13 cellular contexts compared by ENCODE assay signal in the genomic region with DNA sequence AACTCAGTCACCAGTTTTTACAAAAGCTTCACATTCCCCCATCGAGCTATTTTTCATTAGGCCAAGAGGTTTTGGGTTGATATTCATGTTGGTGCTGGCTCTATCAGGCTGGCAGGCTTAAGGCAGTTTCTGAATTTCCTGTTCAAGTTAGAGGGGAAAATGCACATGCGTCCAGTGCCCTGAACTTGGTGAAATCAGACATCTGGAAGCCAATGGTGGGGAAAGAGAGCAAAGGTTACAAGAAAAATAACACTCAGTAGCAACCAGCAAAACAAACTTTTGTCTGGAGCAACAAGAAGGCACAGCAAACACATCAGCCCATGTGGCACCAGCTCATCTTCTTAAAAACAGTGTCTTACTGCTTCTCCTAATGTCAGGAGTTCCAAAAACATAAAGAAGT.
A peak's percentile ranks its signal among the peaks of the same experiment; 100 is the strongest.
DNase-seq lines count a peak whose midpoint lies in the region; ATAC-seq and TF ChIP-seq lines count a peak whose summit lies in the region.
"Had no signal": no experiment of that assay in that cellular context is flagged by ENCODE, and none has a peak within 500 bp of the region (broad histone marks: within the 10 kb centered on the region; RNA-seq: fewer than 3 reads in every experiment).

No MANE protein-coding gene starts in this region.

- TF ChIP-seq CTCF in fibroblast of villous mesenchyme (IDR thresholded peaks at IDR 0.05; ENCODE audit: insufficient read depth, low read depth, low read length) (no peak), osteocyte (IDR thresholded peaks at IDR 0.05) (no peak)

- H3K36me3 Mint-ChIP-seq in osteocyte (ENCODE audit: unreplicated experiment) = no peaks in the 10 kb centered on the region
- H3K36me3 Mint-ChIP-seq: activated naive CD4-positive, alpha-beta T cell treated with anti-CD3 and anti-CD28 coated beads, Interleukin-2, amount 10 ng/mL, durations not matched to agents 7 days and 5 days; naive B cell; T-cell had no signal

- H3K4me1 Mint-ChIP-seq in osteocyte (ENCODE audit: unreplicated experiment) = peaks cover 84% of the 10 kb centered on the region
- H3K4me1 Mint-ChIP-seq: activated naive CD4-positive, alpha-beta T cell treated with anti-CD3 and anti-CD28 coated beads, Interleukin-2, amount 10 ng/mL, durations not matched to agents 7 days and 5 days; naive B cell; T-cell had no signal

- H3K9me3 Mint-ChIP-seq in osteocyte (ENCODE audit: unreplicated experiment) = peaks cover 9% of the 10 kb centered on the region
- H3K9me3 Mint-ChIP-seq: activated CD8-positive, alpha-beta T cell treated with anti-CD3 and anti-CD28 coated beads for 36 hours; activated naive CD4-positive, alpha-beta T cell treated with anti-CD3 and anti-CD28 coated beads, Interleukin-2, amount 10 ng/mL, durations not matched to agents 7 days and 5 days; T-cell had no signal

- H3K27ac Mint-ChIP-seq in osteocyte (ENCODE audit: unreplicated experiment) = peak overlapping the region; percentile 96
- H3K27ac Mint-ChIP-seq: activated CD8-positive, alpha-beta T cell treated with anti-CD3 and anti-CD28 coated beads for 36 hours; activated naive CD4-positive, alpha-beta T cell treated with anti-CD3 and anti-CD28 coated beads, Interleukin-2, amount 10 ng/mL, durations not matched to agents 7 days and 5 days; naive B cell; T-cell had no signal

- ATAC-seq in GM21526 (IDR thresholded peaks at IDR 0.05; ENCODE audit: low FRiP score, unreplicated experiment) (no peak), GM21737 (IDR thresholded peaks at IDR 0.05; ENCODE audit: unreplicated experiment) (no peak), GM21390 (IDR thresholded peaks at IDR 0.05; ENCODE audit: unreplicated experiment) (no peak)
- ATAC-seq: activated CD8-positive, alpha-beta T cell treated with anti-CD3 and anti-CD28 coated beads for 36 hours; T-cell had no signal

- DNase-seq in GM04503 (ENCODE audit: low read depth) (peak; percentile 66), amniotic epithelial cell (ENCODE audit: low read depth) (peak; percentile 58), fibroblast of villous mesenchyme (ENCODE audit: low read depth) (peak; percentile 85), osteocyte (ENCODE audit: extremely low spot score, unreplicated experiment) (no peak), NCI-H2107 (lab: John Stamatoyannopoulos, UW) (no peak)
- DNase-seq: activated CD8-positive, alpha-beta T cell treated with anti-CD3 and anti-CD28 coated beads for 36 hours; activated naive CD4-positive, alpha-beta T cell treated with anti-CD3 and anti-CD28 coated beads, Interleukin-2, amount 10 ng/mL, durations not matched to agents 7 days and 5 days; naive B cell; stimulated activated CD4-positive, alpha-beta T cell treated with anti-CD3 and anti-CD28 coated beads, Interleukin-15, amount 100 ng/mL, for 24 hours; T-cell had no signal

- peak overlapping the region; percentile 33 for H3K4me3 Mint-ChIP-seq in osteocyte (ENCODE audit: unreplicated experiment)
- H3K4me3 Mint-ChIP-seq: activated CD8-positive, alpha-beta T cell treated with anti-CD3 and anti-CD28 coated beads for 36 hours; activated naive CD4-positive, alpha-beta T cell treated with anti-CD3 and anti-CD28 coated beads, Interleukin-2, amount 10 ng/mL, durations not matched to agents 7 days and 5 days; naive B cell; T-cell had no signal

- H3K4me3 ChIP-seq in fibroblast of villous mesenchyme (ENCODE audit: low read depth, low read length) = no peak overlapping the region

- no peaks in the 10 kb centered on the region for H3K27me3 Mint-ChIP-seq in osteocyte (ENCODE audit: unreplicated experiment)

Comparison
In these comparisons a context has a peak if more than half of its experiments do, and no peak if none do; other contexts are left out.
1. DNase-seq: peak in GM04503 (single experiment), amniotic epithelial cell (single experiment) and fibroblast of villous mesenchyme (single experiment); none in osteocyte (single experiment) and NCI-H2107 (single experiment).